Comparison of ENCODE assay signal across 19 cellular contexts in genomic region chrX:9842541-9842940, GRCh38. TPM values are rescaled to one million over a fixed set of nuclear protein-coding genes. Genes with fewer than 3 reads are reported as not detected.
DNase-seq lines count a peak whose midpoint lies in the region; ATAC-seq lines count a peak whose summit lies in the region.
"Had no signal": no experiment of that assay in that cellular context is flagged by ENCODE, and none has a peak within 500 bp of the region (broad histone marks: within the 10 kb centered on the region; RNA-seq: fewer than 3 reads in every experiment).

No MANE protein-coding gene starts in this region.

- H3K27me3 ChIP-seq in BLaER1: no peaks in the 10 kb centered on the region
- no peaks in the 10 kb centered on the region for H3K27me3 ChIP-seq in ectodermal cell (ENCODE audit: control insufficient read depth, insufficient read depth, low read length, poor library complexity, severe bottlenecking)
- H3K27me3 ChIP-seq: tibial artery had no signal

- no peak overlapping the region for H3K27ac ChIP-seq in BLaER1
- peak overlapping the region; percentile 44 for H3K27ac ChIP-seq in ectodermal cell (ENCODE audit: insufficient read depth, low read depth, low read length, poor library complexity, severe bottlenecking)
- H3K27ac ChIP-seq: breast epithelium, tibial artery had no signal

- WGBS in ectodermal cell, 2 experiments: 3 to 29% methylated on average over 2 to 6 of the region's 6 CpGs

- H3K9ac ChIP-seq in BLaER1: no peak overlapping the region

- peaks cover 8% of the 10 kb centered on the region for H3K27me3 Mint-ChIP-seq in T-helper 17 cell

- no peak for ATAC-seq in T-helper 17 cell

- H3K4me3 ChIP-seq in BLaER1 (no peak overlapping the region), ectodermal cell (ENCODE audit: insufficient read depth, low read depth, low read length) (no peak overlapping the region)
- H3K4me3 ChIP-seq in Jurkat, Clone E6-1 (ENCODE audit: low read length): no peak overlapping the region
- H3K4me3 ChIP-seq: breast epithelium, tibial artery had no signal

- DNase-seq in Jurkat, Clone E6-1 (ENCODE audit: low read depth, low spot score): peak; percentile 50
- peak; percentile 31 for DNase-seq in myocyte (ENCODE audit: low read depth)
- no peak for DNase-seq in cerebellar nuclear complex (lab: John Stamatoyannopoulos, UW)
- DNase-seq in activated CD8-positive, alpha-beta memory T cell treated with anti-CD3 and anti-CD28 coated beads for 24 hours: no peak
- no peak for DNase-seq in T-helper 17 cell
- DNase-seq in dermis blood vessel endothelial cell: no peak
- DNase-seq: activated CD4-positive, CD25-positive, alpha-beta regulatory T cell treated with anti-CD3 and anti-CD28 coated beads, Interleukin-2, amount 50 U/mL, for 72 hours; Calu3; foreskin fibroblast; NCI-H1436 treated with DMSO at 0.1 percent for 48 hours; nucleus accumbens; SIG-M5; tibial artery had no signal

- H3K36me3 Mint-ChIP-seq in T-helper 17 cell (ENCODE audit: low read depth): no peaks in the 10 kb centered on the region
- H3K36me3 Mint-ChIP-seq: activated naive CD4-positive, alpha-beta T cell treated with anti-CD3 and anti-CD28 coated beads, Interleukin-2, amount 50 U/mL, for 24 hours; memory B cell had no signal

- H3K36me3 ChIP-seq in BLaER1 (no peaks in the 10 kb centered on the region), ectodermal cell (ENCODE audit: control insufficient read depth, insufficient read depth, low read length) (no peaks in the 10 kb centered on the region)
- H3K36me3 ChIP-seq: breast epithelium, tibial artery had no signal

- no peak overlapping the region for H3K4me3 Mint-ChIP-seq in T-helper 17 cell
- H3K4me3 Mint-ChIP-seq: activated naive CD4-positive, alpha-beta T cell treated with anti-CD3 and anti-CD28 coated beads, Interleukin-2, amount 50 U/mL, for 24 hours; memory B cell had no signal

- H4K20me1 ChIP-seq in BLaER1: no peaks in the 10 kb centered on the region

- H3K4me1 Mint-ChIP-seq in T-helper 17 cell: peaks cover 3% of the 10 kb centered on the region
- H3K4me1 Mint-ChIP-seq: memory B cell had no signal

- peak overlapping the region; percentile 3; the same call in 1 of the 2 replicates for H3K4me2 ChIP-seq in BLaER1

- no peak overlapping the region for H3K27ac Mint-ChIP-seq in T-helper 17 cell
- H3K27ac Mint-ChIP-seq: activated naive CD4-positive, alpha-beta T cell treated with anti-CD3 and anti-CD28 coated beads, Interleukin-2, amount 50 U/mL, for 24 hours; memory B cell had no signal

- H3K4me1 ChIP-seq in BLaER1 (0 out of 2 replicates have a peak, but pooled peaks cover 5% of the 10 kb centered on the region), ectodermal cell (ENCODE audit: control insufficient read depth, insufficient read depth, low read length) (no peaks in the 10 kb centered on the region)
- H3K4me1 ChIP-seq: breast epithelium, tibial artery had no signal

- no peaks in the 10 kb centered on the region for H3K9me3 ChIP-seq in BLaER1
- H3K9me3 ChIP-seq in ectodermal cell (ENCODE audit: control insufficient read depth, low read length): no peaks in the 10 kb centered on the region
- H3K9me3 ChIP-seq in T-helper 17 cell (ENCODE audit: control insufficient read depth, low read length, poor library complexity, severe bottlenecking): no peaks in the 10 kb centered on the region
- H3K9me3 ChIP-seq: breast epithelium, tibial artery had no signal

RNA-seq across cellular contexts. Expression of gene SHROOM2, which starts 56.3 kb away (rescaled TPM):
- polyA plus RNA-seq in Jurkat, Clone E6-1 (2012; ENCODE audit: insufficient read depth, insufficient read length): not detected
- 15.0 TPM for polyA plus RNA-seq in ectodermal cell (2013, experiment 1 of 4)
- polyA plus RNA-seq in ectodermal cell (2013, experiment 2 of 4): 18.7 TPM
- 13.6 TPM for polyA plus RNA-seq in ectodermal cell (2013, experiment 3 of 4)
- 12.7 TPM for polyA plus RNA-seq in ectodermal cell (2013, experiment 4 of 4)
- total RNA-seq in myocyte: 5.5 and 18.3 TPM in 2 replicates
- polyA plus RNA-seq in myocyte (2012): 9.0 TPM
- total RNA-seq in T-helper 17 cell: not detected
- 8.8 and 14.0 TPM in 2 replicates for total RNA-seq in dermis blood vessel endothelial cell
- total RNA-seq: T-helper 2 cell treated with Interferon-gamma antibody and Interleukin-4, amounts not matched to agents 100 ng/mL and 5 ng/mL, for 36 hours had no signal

Comparison
In these comparisons a context has a peak if more than half of its experiments do, and no peak if none do; other contexts are left out.
1. DNase-seq: peak in Jurkat, Clone E6-1 (single experiment) and myocyte (single experiment); none in cerebellar nuclear complex (0 of 2), activated CD8-positive, alpha-beta memory T cell treated with anti-CD3 and anti-CD28 coated beads for 24 hours (single experiment), T-helper 17 cell (0 of 3) and dermis blood vessel endothelial cell (single experiment).